ENCODE assay signal across 29 cellular contexts in genomic region chr19:31698352-31698751, GRCh38.
"Had no signal": no experiment of that assay in that cellular context is flagged by ENCODE, and none has a peak within 500 bp of the region (broad histone marks: within the 10 kb centered on the region; RNA-seq: fewer than 3 reads in every experiment).

No MANE protein-coding gene starts in this region.

- H3K27me3 Mint-ChIP-seq: activated CD4-positive, alpha-beta memory T cell treated with anti-CD3 and anti-CD28 coated beads, Interleukin-2, amount 10 ng/mL, durations not matched to agents 7 days and 5 days; activated CD4-positive, alpha-beta T cell treated with anti-CD3 and anti-CD28 coated beads, Interleukin-2, amount 10 ng/mL, durations not matched to agents 7 days and 5 days had no signal

- H3K27ac Mint-ChIP-seq: activated CD4-positive, alpha-beta memory T cell treated with anti-CD3 and anti-CD28 coated beads, Interleukin-2, amount 10 ng/mL, durations not matched to agents 7 days and 5 days; activated CD4-positive, alpha-beta T cell treated with anti-CD3 and anti-CD28 coated beads, Interleukin-2, amount 10 ng/mL, durations not matched to agents 7 days and 5 days; activated naive CD8-positive, alpha-beta T cell; activated T-cell treated with anti-CD3 and anti-CD28 coated beads, Interleukin-2, amount 50 U/mL, for 24 hours; activated T-cell treated with anti-CD3 and anti-CD28 coated beads, Interleukin-2, amount 50 U/mL, for 72 hours; T-helper 17 cell; T-helper 2 cell treated with Interferon-gamma antibody and Interleukin-4, amounts not matched to agents 5 μg/mL and 100 μg/mL, for 36 hours had no signal

- H3K27me3 ChIP-seq: brain microvascular endothelial cell, gastroesophageal sphincter had no signal

- H3K4me3 ChIP-seq: gastroesophageal sphincter, heart right ventricle had no signal

- H3K4me3 Mint-ChIP-seq: activated CD4-positive, alpha-beta memory T cell treated with anti-CD3 and anti-CD28 coated beads, Interleukin-2, amount 10 ng/mL, durations not matched to agents 7 days and 5 days; activated CD4-positive, alpha-beta T cell treated with anti-CD3 and anti-CD28 coated beads, Interleukin-2, amount 10 ng/mL, durations not matched to agents 7 days and 5 days; activated naive CD8-positive, alpha-beta T cell; activated T-cell treated with anti-CD3 and anti-CD28 coated beads, Interleukin-2, amount 50 U/mL, for 24 hours; activated T-cell treated with anti-CD3 and anti-CD28 coated beads, Interleukin-2, amount 50 U/mL, for 72 hours; central memory CD8-positive, alpha-beta T cell; T-helper 17 cell; T-helper 2 cell treated with Interferon-gamma antibody and Interleukin-4, amounts not matched to agents 5 μg/mL and 100 μg/mL, for 36 hours had no signal

- H3K36me3 Mint-ChIP-seq: activated naive CD8-positive, alpha-beta T cell had no signal

- H3K4me1 ChIP-seq: gastroesophageal sphincter, heart right ventricle had no signal

- H3K27ac ChIP-seq: brain microvascular endothelial cell, epithelial cell of prostate, gastroesophageal sphincter, heart right ventricle had no signal

- DNase-seq: activated CD4-positive, alpha-beta memory T cell treated with anti-CD3 and anti-CD28 coated beads, Interleukin-2, amount 10 ng/mL, durations not matched to agents 7 days and 5 days; activated CD4-positive, alpha-beta T cell treated with anti-CD3 and anti-CD28 coated beads for 4 hours; activated CD4-positive, alpha-beta T cell treated with anti-CD3 and anti-CD28 coated beads, Interleukin-2, amount 10 ng/mL, durations not matched to agents 7 days and 5 days; activated CD4-positive, alpha-beta T cell treated with anti-CD3 and anti-CD28 coated beads, Interleukin-2, amount 50 U/mL, for 4 hours; activated CD4-positive, CD25-positive, alpha-beta regulatory T cell; activated CD4-positive, CD25-positive, alpha-beta regulatory T cell treated with anti-CD3 and anti-CD28 coated beads, Interleukin-2, amount 50 U/mL, for 72 hours; activated CD8-positive, alpha-beta memory T cell treated with anti-CD3 and anti-CD28 coated beads, Interleukin-2, amount 50 U/mL, for 48 hours; activated gamma-delta T cell treated with Interleukin-2 at 50 U/mL for 16 hours; activated naive CD4-positive, alpha-beta T cell treated with anti-CD3 and anti-CD28 coated beads, Interleukin-2, amount 50 U/mL, for 16 hours; activated naive CD4-positive, alpha-beta T cell treated with Interleukin-2 at 50 U/mL for 16 hours; activated T-cell treated with anti-CD3 and anti-CD28 coated beads for 4 hours; activated T-cell treated with anti-CD3 and anti-CD28 coated beads, Interleukin-2, amount 50 U/mL, for 24 hours; activated T-cell treated with anti-CD3 and anti-CD28 coated beads, Interleukin-2, amount 50 U/mL, for 72 hours; amniotic stem cell; anterior cingulate cortex; brain microvascular endothelial cell; cortex of kidney; dermis blood vessel endothelial cell; effector CD8-positive, alpha-beta T cell; foreskin melanocyte; heart right ventricle; T-helper 1 cell; T-helper 17 cell; T1000 had no signal

- H3K36me3 ChIP-seq: brain microvascular endothelial cell, gastroesophageal sphincter, heart right ventricle had no signal

- H3K4me1 Mint-ChIP-seq: activated CD4-positive, alpha-beta memory T cell treated with anti-CD3 and anti-CD28 coated beads, Interleukin-2, amount 10 ng/mL, durations not matched to agents 7 days and 5 days; activated CD4-positive, alpha-beta T cell treated with anti-CD3 and anti-CD28 coated beads, Interleukin-2, amount 10 ng/mL, durations not matched to agents 7 days and 5 days; central memory CD8-positive, alpha-beta T cell; T-helper 17 cell had no signal

- ATAC-seq: activated T-cell treated with anti-CD3 and anti-CD28 coated beads, Interleukin-2, amount 50 U/mL, for 72 hours; gastroesophageal sphincter; heart right ventricle; T-helper 17 cell had no signal
